Comparison of ENCODE assay signal across 8 cellular contexts in genomic region chrX:46836701-46837542, GRCh38. TPM values are rescaled to one million over a fixed set of nuclear protein-coding genes. Genes with fewer than 3 reads are reported as not detected.
DNase-seq lines count a peak whose midpoint lies in the region; ATAC-seq and TF ChIP-seq lines count a peak whose summit lies in the region.

TSS of gene RP2 (plus strand) at chrX:46837043. CDS start at chrX:46837101, 58 bp downstream.

- TF ChIP-seq CTCF in kidney epithelial cell (IDR thresholded peaks at IDR 0.05; ENCODE audit: insufficient read depth, low read length, poor library complexity, severe bottlenecking), result no peak

- peaks cover 5% of the 10 kb centered on the region for H3K4me1 Mint-ChIP-seq in activated CD4-positive, alpha-beta T cell treated with anti-CD3 and anti-CD28 coated beads for 36 hours

- peak within 1 kb of the TSS; percentile 86 for H3K27ac Mint-ChIP-seq in activated CD4-positive, alpha-beta T cell treated with anti-CD3 and anti-CD28 coated beads for 36 hours

- POLR2A ChIA-PET in activated CD4-positive, alpha-beta T cell treated with anti-CD3 and anti-CD28 coated beads for 36 hours (lab: Charles Lee), result interaction anchor here (0.6 kb wide), 2 partner anchors 137 to 194 kb away, joined by 4 to 8 read pairs; no protein-coding TSS in a partner anchor

- H3K9me3 Mint-ChIP-seq in activated CD4-positive, alpha-beta T cell treated with anti-CD3 and anti-CD28 coated beads for 36 hours (ENCODE audit: low read depth), result no peaks in the 10 kb centered on the region

- no peaks in the 10 kb centered on the region for H3K36me3 ChIP-seq in kidney epithelial cell (ENCODE audit: control insufficient read depth, insufficient read depth, low read length)

- peak; percentile 96 for ATAC-seq in HG03432 (IDR thresholded peaks at IDR 0.05; ENCODE audit: unreplicated experiment)
- peak; percentile 96 for ATAC-seq in activated CD4-positive, alpha-beta T cell treated with anti-CD3 and anti-CD28 coated beads for 36 hours

- H3K36me3 Mint-ChIP-seq in activated CD4-positive, alpha-beta T cell treated with anti-CD3 and anti-CD28 coated beads for 36 hours (ENCODE audit: low read depth), result no peaks in the 10 kb centered on the region

- H3K27me3 Mint-ChIP-seq in activated CD4-positive, alpha-beta T cell treated with anti-CD3 and anti-CD28 coated beads for 36 hours, result no peaks in the 10 kb centered on the region

- no peaks in the 10 kb centered on the region for H3K27me3 ChIP-seq in kidney epithelial cell (ENCODE audit: control insufficient read depth, insufficient read depth, low read length)

- intact Hi-C loops in activated CD4-positive, alpha-beta T cell treated with anti-CD3 and anti-CD28 coated beads for 36 hours (cut with DNase I, micrococcal nuclease), result loop anchor here in 1 of 2 experiments (1.0 to 10.0 kb wide), 9 partner anchors 40 to 818 kb away; partner anchors contain the start of genes CDK16, ELK1, NDUFB11 and SLC9A7

- DNase-seq in AML-193 (lab: John Stamatoyannopoulos, UW) (peak; percentile 73), NCI-H460 (ENCODE audit: extremely low read depth, low read depth) (peak; percentile 93), kidney epithelial cell (ENCODE audit: low read depth) (peak; percentile 63)
- DNase-seq in activated CD4-positive, alpha-beta T cell treated with anti-CD3 and anti-CD28 coated beads for 36 hours, result peak; percentile 90
- peak; percentile 89 for DNase-seq in stimulated activated CD4-positive, alpha-beta T cell treated with anti-CD3 and anti-CD28 coated beads, Interleukin-15, amount 100 ng/mL, for 24 hours

- H3K27ac ChIP-seq in cingulate gyrus (ENCODE audit: low read depth, low read length), result peak within 1 kb of the TSS; percentile 49

- peak within 1 kb of the TSS; percentile 95 for H3K4me3 Mint-ChIP-seq in activated CD4-positive, alpha-beta T cell treated with anti-CD3 and anti-CD28 coated beads for 36 hours

- H3K4me3 ChIP-seq in kidney epithelial cell (ENCODE audit: low read depth, low read length), result peak within 1 kb of the TSS; percentile 83

- peak; percentile 50 for TF ChIP-seq POLR2A in GM19193 (IDR thresholded peaks at IDR 0.05; ENCODE audit: extremely low read depth, insufficient read depth, insufficient read length)

- CTCF ChIA-PET in activated CD4-positive, alpha-beta T cell treated with anti-CD3 and anti-CD28 coated beads for 36 hours (lab: Charles Lee), result interaction anchor here (0.6 to 1.0 kb wide), 6 partner anchors 9 to 264 kb away, joined by 3 to 4 read pairs (median 4); no protein-coding TSS in a partner anchor

RNA-seq across cellular contexts. Expression of gene RP2, which starts in this region (rescaled TPM):
- 13.7 and 17.2 TPM in 2 replicates for total RNA-seq in NCI-H460 (2014; rRNA removed; shearing (Covaris generic))
- 6.3 and 12.0 TPM in 2 replicates for polyA plus RNA-seq in NCI-H460 (2014; cell fraction: nucleus; rRNA removed)
- 1 to 10 TPM; 3.3 to 5.0 TPM for total RNA-seq in activated CD4-positive, alpha-beta T cell treated with anti-CD3 and anti-CD28 coated beads for 36 hours
- 15.3 and 15.6 TPM in 2 replicates for total RNA-seq in kidney epithelial cell

Comparison
In these comparisons a context has a peak if more than half of its experiments do, and no peak if none do; other contexts are left out.
1. Peak in every context shown above with its lines: DNase-seq, ATAC-seq, H3K4me3 ChIP-seq and H3K27ac ChIP-seq.